In the genomic region with DNA sequence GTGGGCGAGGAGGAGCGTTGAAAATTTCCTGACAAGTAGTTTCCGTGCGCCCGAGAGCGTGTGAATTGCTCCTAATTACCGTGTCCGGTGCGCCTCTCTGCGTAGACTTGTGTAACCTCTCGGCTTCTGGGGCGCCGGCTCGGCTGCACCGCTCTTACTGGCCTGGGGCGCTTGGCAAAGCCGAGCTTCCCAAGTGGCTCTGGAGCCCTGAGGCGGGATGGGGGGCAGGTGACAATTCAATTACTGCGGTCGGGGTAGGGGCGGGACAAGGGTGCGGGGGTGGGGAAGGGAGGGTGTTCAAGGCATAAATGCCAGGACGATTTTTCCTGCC, we compare ENCODE assay signal across 8 cellular contexts. TPM values are rescaled to one million over a fixed set of nuclear protein-coding genes. Genes with fewer than 3 reads are reported as not detected.
DNase-seq lines count a peak whose midpoint lies in the region; ATAC-seq lines count a peak whose summit lies in the region.

No MANE protein-coding gene starts in this region.

- no peak overlapping the region for H2BK5ac ChIP-seq in mesenchymal stem cell (ENCODE audit: low read depth, low read length, poor library complexity, severe bottlenecking)

- no peak overlapping the region for H3K18ac ChIP-seq in mesenchymal stem cell (ENCODE audit: low read depth in 1 of 2, low read length in 2 of 2)

- no peak overlapping the region for H2AFZ ChIP-seq in mesenchymal stem cell (ENCODE audit: low read depth, low read length)

- H3K4me1 Mint-ChIP-seq in activated T-cell treated with anti-CD3 and anti-CD28 coated beads, Interleukin-2, amount 50 U/mL, for 72 hours (ENCODE audit: low read depth), result peaks cover 81% of the 10 kb centered on the region

- no peak overlapping the region for H3K14ac ChIP-seq in mesenchymal stem cell (ENCODE audit: low read length in 2 of 2)

- no peak overlapping the region for H2BK12ac ChIP-seq in mesenchymal stem cell (ENCODE audit: low read length in 2 of 2)

- no peak overlapping the region for H3K27ac ChIP-seq in mesenchymal stem cell (ENCODE audit: low read length, poor library complexity, severe bottlenecking)

- no peaks in the 10 kb centered on the region for H3K9me3 ChIP-seq in mesenchymal stem cell (ENCODE audit: control insufficient read depth, low read length)

- H3K4me1 ChIP-seq in mesenchymal stem cell (ENCODE audit: control insufficient read depth, insufficient read depth, low read depth, low read length), result peaks cover 51% of the 10 kb centered on the region

- no peak overlapping the region for H2BK120ac ChIP-seq in mesenchymal stem cell (ENCODE audit: low read depth, low read length)

- peak overlapping the region; percentile 66 for H3K4me2 ChIP-seq in mesenchymal stem cell (ENCODE audit: low read length, poor library complexity, severe bottlenecking)

- H3K27me3 ChIP-seq in mesenchymal stem cell (ENCODE audit: control insufficient read depth in 1 of 2, insufficient read depth in 1 of 2, low read length in 2 of 2), result peaks cover 95 to 97% of the 10 kb centered on the region in 2 experiments

- ATAC-seq in GM18502 (IDR thresholded peaks at IDR 0.05; ENCODE audit: poor library complexity, unreplicated experiment) (peak; percentile 48), HG03097 (IDR thresholded peaks at IDR 0.05; ENCODE audit: low FRiP score, unreplicated experiment) (no peak)
- ATAC-seq in activated T-cell treated with anti-CD3 and anti-CD28 coated beads, Interleukin-2, amount 50 U/mL, for 72 hours (replicated peaks in 1 of 2), result peak; percentile 43 to 48

- no peak overlapping the region for H3K27ac Mint-ChIP-seq in activated T-cell treated with anti-CD3 and anti-CD28 coated beads, Interleukin-2, amount 50 U/mL, for 72 hours

- peak overlapping the region in 1 of 2 experiments; percentile 66 for H3K4me3 ChIP-seq in mesenchymal stem cell (ENCODE audit: insufficient read depth in 1 of 2, low read depth in 1 of 2, low read length in 2 of 2)

- no peak overlapping the region for H4K8ac ChIP-seq in mesenchymal stem cell (ENCODE audit: low read length)

- H4K91ac ChIP-seq in mesenchymal stem cell (ENCODE audit: low read length), result no peak overlapping the region

- DNase-seq in AG20443 (ENCODE audit: low spot score), result peak; percentile 55
- peak in 1 of 2 donors; percentile 56 for DNase-seq in activated T-cell treated with anti-CD3 and anti-CD28 coated beads, Interleukin-2, amount 50 U/mL, for 72 hours
- peak; percentile 36 for DNase-seq in mesenchymal stem cell
- DNase-seq in occipital lobe (lab: John Stamatoyannopoulos, UW), result no peak
- DNase-seq in cortex of kidney (lab: John Stamatoyannopoulos, UW), result no peak
- DNase-seq in SKM-1 (lab: John Stamatoyannopoulos, UW; ENCODE audit: unreplicated experiment), result no peak

- peak overlapping the region; percentile 93 to 94 for H3K4me3 Mint-ChIP-seq in activated T-cell treated with anti-CD3 and anti-CD28 coated beads, Interleukin-2, amount 50 U/mL, for 72 hours

- WGBS in mesenchymal stem cell, result under 1% methylated on average over 23 of the region's 23 CpGs

- no peaks in the 10 kb centered on the region for H3K79me1 ChIP-seq in mesenchymal stem cell (replicated peaks; ENCODE audit: low read length, poor library complexity, severe bottlenecking)

- no peak overlapping the region for H2BK15ac ChIP-seq in mesenchymal stem cell (ENCODE audit: low read depth, poor library complexity, severe bottlenecking)

- peaks cover 4 to 6% of the 10 kb centered on the region in 2 donors for H3K36me3 Mint-ChIP-seq in activated T-cell treated with anti-CD3 and anti-CD28 coated beads, Interleukin-2, amount 50 U/mL, for 72 hours (ENCODE audit: insufficient read depth in 2 of 2)

- peaks cover 0 to 4% of the 10 kb centered on the region in 2 experiments for H3K36me3 ChIP-seq in mesenchymal stem cell (ENCODE audit: control insufficient read depth in 1 of 2, insufficient read depth in 2 of 2, low read depth in 1 of 2, low read length in 2 of 2)

- no peak overlapping the region for H3K4ac ChIP-seq in mesenchymal stem cell (ENCODE audit: low read depth in 1 of 2, low read length in 2 of 2)

- H2AK5ac ChIP-seq in mesenchymal stem cell (ENCODE audit: low read length, severe bottlenecking), result no peak overlapping the region

- H3K23ac ChIP-seq in mesenchymal stem cell (ENCODE audit: low read length in 2 of 2), result peak overlapping the region in 1 of 2 experiments; percentile 46

- no peaks in the 10 kb centered on the region for H3K9me3 Mint-ChIP-seq in activated T-cell treated with anti-CD3 and anti-CD28 coated beads, Interleukin-2, amount 50 U/mL, for 72 hours

- H3K27me3 Mint-ChIP-seq in activated T-cell treated with anti-CD3 and anti-CD28 coated beads, Interleukin-2, amount 50 U/mL, for 72 hours (ENCODE audit: low read depth), result peaks cover 81% of the 10 kb centered on the region

- H3K9ac ChIP-seq in mesenchymal stem cell (ENCODE audit: low read length), result no peak overlapping the region

RNA-seq across cellular contexts. Expression of gene DMRTA2, which starts 0.4 kb away (rescaled TPM):
- not detected for total RNA-seq in activated T-cell treated with anti-CD3 and anti-CD28 coated beads, Interleukin-2, amount 50 U/mL, for 72 hours
- not detected for polyA plus RNA-seq in mesenchymal stem cell (2013, experiment 1 of 2)
- polyA plus RNA-seq in mesenchymal stem cell (2013, experiment 2 of 2), result not detected
- 5.8 TPM for total RNA-seq in occipital lobe

Comparison
In these comparisons a context has a peak if more than half of its experiments do, and no peak if none do; other contexts are left out.
1. DNase-seq: peak in AG20443 (single experiment) and mesenchymal stem cell (single experiment); none in occipital lobe (single experiment), cortex of kidney (single experiment) and SKM-1 (single experiment).